Comparison of ENCODE assay signal across 34 cellular contexts in genomic region chr2:218384975-218385374, GRCh38. TPM values are rescaled to one million over a fixed set of nuclear protein-coding genes. Genes with fewer than 3 reads are reported as not detected.
"Had no signal": no experiment of that assay in that cellular context is flagged by ENCODE, and none has a peak within 500 bp of the region (broad histone marks: within the 10 kb centered on the region; RNA-seq: fewer than 3 reads in every experiment).

No MANE protein-coding gene starts in this region.

- H3K9me3 ChIP-seq: esophagus muscularis mucosa, gastroesophageal sphincter, heart left ventricle, left ventricle myocardium inferior, mucosa of descending colon, ovary, psoas muscle, spleen, testis, tibial artery, uterus had no signal

- ATAC-seq: foreskin keratinocyte; gastroesophageal sphincter; heart left ventricle; left colon; mucosa of descending colon; natural killer cell treated with Interleukin-12 subunit alpha and Interleukin-12 subunit beta and Interleukin-15 and Interleukin-18, amount 100 ng/mL, for 72 hours; psoas muscle; right cardiac atrium; stimulated activated memory B cell treated with anti-CD40 and anti-IgM and Interleukin-4, amounts not matched to agents 10 μg/mL and 1 μg/mL and 100 μg/mL, for 72 hours; stimulated activated naive CD8-positive, alpha-beta T cell treated with anti-CD3 and anti-CD28 coated beads, Interleukin-15, Interleukin-2, amounts not matched to agents 100 U/mL and 50 U/mL, for 24 hours had no signal

- FAIRE-seq: endothelial cell of umbilical vein, islet of Langerhans had no signal

- H3K27ac ChIP-seq: coronary artery, esophagus muscularis mucosa, foreskin keratinocyte, gastroesophageal sphincter, heart left ventricle, left ventricle myocardium inferior, ovary, psoas muscle, testis, tibial artery, uterus had no signal

- H3K4me3 ChIP-seq: esophagus muscularis mucosa, left ventricle myocardium inferior, mucosa of descending colon, ovary, psoas muscle, testis, uterus had no signal

- DNase-seq: dermis blood vessel endothelial cell; effector memory CD4-positive, alpha-beta T cell; foreskin keratinocyte; hippocampal formation; left colon; left ventricle myocardium inferior; mesenchymal stem cell; mucosa of descending colon; naive B cell; nucleus accumbens; psoas muscle; spleen; stimulated activated CD4-positive, alpha-beta T cell treated with anti-CD3 and anti-CD28 coated beads, Interleukin-4, amount 100 ng/mL, for 4 hours; stimulated activated naive CD8-positive, alpha-beta T cell treated with anti-CD3 and anti-CD28 coated beads, Interleukin-15, Interleukin-2, amounts not matched to agents 100 U/mL and 50 U/mL, for 24 hours; substantia nigra; testis; tibial artery; uterus had no signal

- H3K27me3 ChIP-seq: foreskin keratinocyte, gastroesophageal sphincter, heart left ventricle, ovary, testis, uterus had no signal

- H3K4me1 ChIP-seq: psoas muscle, uterus had no signal

- H3K36me3 ChIP-seq: esophagus muscularis mucosa, gastroesophageal sphincter, heart left ventricle, left ventricle myocardium inferior, ovary, tibial artery, uterus had no signal

RNA-seq across cellular contexts. Expression of gene SLC11A1, which starts 2.9 kb away (rescaled TPM):
- total RNA-seq: endothelial cell of umbilical vein, epithelial cell of proximal tubule had no signal

RNA-seq across cellular contexts. Expression of gene CATIP, which starts 28.3 kb away (rescaled TPM):
- total RNA-seq: endothelial cell of umbilical vein; epithelial cell of proximal tubule; esophagus muscularis mucosa; foreskin keratinocyte; gastroesophageal sphincter; kidney epithelial cell; left colon; left ventricle myocardium inferior; lung microvascular endothelial cell; mesothelial cell of epicardium; mucosa of descending colon; natural killer cell treated with Interleukin-12 subunit alpha and Interleukin-12 subunit beta and Interleukin-15 and Interleukin-18, amount 100 ng/mL, for 72 hours; neural crest cell; psoas muscle; right cardiac atrium had no signal
- polyA plus RNA-seq: endothelial cell of umbilical vein, fibroblast of lung, foreskin keratinocyte, psoas muscle had no signal

RNA-seq across cellular contexts. Expression of gene VIL1, which starts 33.9 kb away (rescaled TPM):
- total RNA-seq: dermis blood vessel endothelial cell, endothelial cell of umbilical vein, epithelial cell of proximal tubule, fibroblast of lung, foreskin keratinocyte, gastroesophageal sphincter, heart left ventricle, kidney epithelial cell, left ventricle myocardium inferior, lung microvascular endothelial cell, neural crest cell, psoas muscle, right cardiac atrium had no signal
- polyA plus RNA-seq: endothelial cell of umbilical vein, fibroblast of lung had no signal
